In genomic region chr4:73391774-73392173, GRCh38 we compare ENCODE assay signal across 32 cellular contexts. TPM values are rescaled to one million over a fixed set of nuclear protein-coding genes. Genes with fewer than 3 reads are reported as not detected.
"Had no signal": no experiment of that assay in that cellular context is flagged by ENCODE, and none has a peak within 500 bp of the region (broad histone marks: within the 10 kb centered on the region; RNA-seq: fewer than 3 reads in every experiment).

No MANE protein-coding gene starts in this region.

- H3K36me3 ChIP-seq: esophagus squamous epithelium, heart right ventricle, neural progenitor cell, prostate gland, right atrium auricular region, sigmoid colon, stomach, tibial artery, upper lobe of left lung had no signal

- ATAC-seq: effector memory CD8-positive, alpha-beta T cell; heart right ventricle; left colon; left ventricle myocardium superior; mucosa of descending colon; natural killer cell treated with Interleukin-12 subunit alpha and Interleukin-12 subunit beta and Interleukin-15 and Interleukin-18, amount 100 ng/mL, for 72 hours; stimulated activated effector memory CD8-positive, alpha-beta T cell treated with anti-CD3 and anti-CD28 coated beads, Interleukin-12 subunit alpha, Interleukin-12 subunit beta, amount 100 ng/mL, for 72 hours had no signal

- H3K9me3 ChIP-seq: esophagus squamous epithelium, heart right ventricle, mucosa of descending colon, prostate gland, right atrium auricular region, sigmoid colon, stomach, testis, tibial artery, upper lobe of left lung had no signal

- H3K4me1 ChIP-seq: esophagus squamous epithelium, heart right ventricle, neural progenitor cell, prostate gland, right atrium auricular region, sigmoid colon, stomach, testis, tibial artery, upper lobe of left lung had no signal

- H3K27me3 ChIP-seq: esophagus squamous epithelium, heart right ventricle, neural progenitor cell, right atrium auricular region, sigmoid colon, stomach, testis, tibial artery, upper lobe of left lung had no signal

- H3K4me3 ChIP-seq: esophagus squamous epithelium, heart right ventricle, lung, mucosa of descending colon, neural progenitor cell, prostate gland, right atrium auricular region, sigmoid colon, stomach, testis, tibial artery, upper lobe of left lung had no signal

- H3K27ac ChIP-seq: esophagus squamous epithelium, heart right ventricle, neural progenitor cell, prostate gland, right atrium auricular region, sigmoid colon, stomach, testis, tibial artery, upper lobe of left lung had no signal

- H2AFZ ChIP-seq: neural progenitor cell had no signal

- H3K9ac ChIP-seq: neural progenitor cell had no signal

- H3K4me2 ChIP-seq: neural progenitor cell had no signal

- DNase-seq: cortex of kidney; effector memory CD8-positive, alpha-beta T cell; erythroblast; esophagus squamous epithelium; foreskin melanocyte; glutamatergic neuron; heart right ventricle; hypothalamus; immature natural killer cell; islet precursor cell; kidney glomerular epithelial cell; left colon; left ventricle myocardium superior; mucosa of descending colon; naive B cell; sigmoid colon; stimulated activated CD4-positive, alpha-beta T cell treated with anti-CD3 and anti-CD28 coated beads, Interleukin-2, amount 100 ng/mL, for 24 hours; stimulated activated CD4-positive, alpha-beta T cell treated with anti-CD3 and anti-CD28 coated beads, Interleukin-4, amount 100 ng/mL, for 24 hours; stimulated activated naive CD4-positive, alpha-beta T cell treated with Interleukin-2 at 50 U/mL for 16 hours; stomach; testis; tibial artery; upper lobe of left lung had no signal

RNA-seq across cellular contexts. Expression of gene ALB, which starts 12.3 kb away (rescaled TPM):
- total RNA-seq: dermis microvascular lymphatic vessel endothelial cell; left colon; left ventricle myocardium superior; natural killer cell treated with Interleukin-12 subunit alpha and Interleukin-12 subunit beta and Interleukin-15 and Interleukin-18, amount 100 ng/mL, for 72 hours; osteoblast; sigmoid colon had no signal
- polyA plus RNA-seq: immature natural killer cell had no signal

RNA-seq across cellular contexts. Expression of gene AFP, which starts 44.2 kb away (rescaled TPM):
- total RNA-seq: dermis microvascular lymphatic vessel endothelial cell; esophagus squamous epithelium; heart right ventricle; left colon; left ventricle myocardium superior; mucosa of descending colon; natural killer cell treated with Interleukin-12 subunit alpha and Interleukin-12 subunit beta and Interleukin-15 and Interleukin-18, amount 100 ng/mL, for 72 hours; osteoblast; right atrium auricular region; sigmoid colon; subcutaneous adipose tissue; testis had no signal
- polyA plus RNA-seq: heart right ventricle, immature natural killer cell, lung, sigmoid colon, stomach had no signal
